Comparison of ENCODE assay signal across 8 cellular contexts in the genomic region with DNA sequence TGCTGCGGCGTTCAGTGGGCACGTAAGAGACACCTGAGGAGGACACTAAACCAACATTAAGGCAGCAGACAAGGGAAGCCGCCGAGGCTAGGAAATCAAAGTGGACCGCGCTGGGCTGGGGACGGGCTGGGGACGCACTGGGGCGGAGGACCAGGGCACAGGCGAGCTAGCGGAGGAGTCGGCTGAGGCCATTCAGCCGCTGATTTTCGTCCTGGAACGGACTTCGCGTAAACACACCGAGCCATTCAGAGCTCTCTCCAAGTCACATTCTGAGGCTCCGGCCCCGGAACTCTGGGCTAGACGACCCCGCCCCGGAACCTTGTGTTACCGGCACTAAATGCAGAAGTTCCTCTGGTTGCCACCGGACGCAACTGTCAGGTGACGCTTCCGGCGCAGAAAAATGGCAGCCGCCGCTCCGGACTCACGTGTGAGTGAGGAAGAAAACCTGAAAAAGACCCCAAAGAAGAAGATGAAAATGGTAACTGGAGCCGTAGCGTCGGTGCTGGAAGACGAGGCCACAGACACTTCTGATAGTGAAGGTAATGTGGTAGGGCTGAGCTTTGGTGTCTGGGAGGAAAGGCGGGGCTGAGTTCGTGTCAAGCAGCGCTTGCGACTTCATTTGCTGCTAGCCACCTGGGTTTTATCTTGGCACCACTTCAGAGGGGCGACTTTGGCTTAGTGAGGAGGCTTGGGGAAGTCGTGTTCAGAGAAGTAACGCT. TPM values are rescaled to one million over a fixed set of nuclear protein-coding genes. Genes with fewer than 3 reads are reported as not detected.
DNase-seq lines count a peak whose midpoint lies in the region; ATAC-seq, FAIRE-seq and TF ChIP-seq lines count a peak whose summit lies in the region.

A gene with protein sequence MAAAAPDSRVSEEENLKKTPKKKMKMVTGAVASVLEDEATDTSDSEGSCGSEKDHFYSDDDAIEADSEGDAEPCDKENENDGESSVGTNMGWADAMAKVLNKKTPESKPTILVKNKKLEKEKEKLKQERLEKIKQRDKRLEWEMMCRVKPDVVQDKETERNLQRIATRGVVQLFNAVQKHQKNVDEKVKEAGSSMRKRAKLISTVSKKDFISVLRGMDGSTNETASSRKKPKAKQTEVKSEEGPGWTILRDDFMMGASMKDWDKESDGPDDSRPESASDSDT (plus strand): TSS at position 377 of the 719 bp plus-strand sequence. CDS start 24 bp downstream, at position 401.

- peak within 1 kb of the TSS; percentile 94 for H3K4me3 Mint-ChIP-seq in activated CD4-positive, alpha-beta T cell treated with anti-CD3 and anti-CD28 coated beads for 36 hours

- DNase-seq in BJ (ENCODE audit: low read depth), result peak; percentile 26
- peak; percentile 61 for DNase-seq in GM19239 (ENCODE audit: insufficient read length, low spot score)
- peak; percentile 79 for DNase-seq in NCI-H510A treated with DMSO at 0.1 percent for 48 hours (lab: John Stamatoyannopoulos, UW)
- peak; percentile 93 for DNase-seq in activated CD4-positive, alpha-beta T cell treated with anti-CD3 and anti-CD28 coated beads for 36 hours
- peak; percentile 78 to 84 (median 80) for DNase-seq in stimulated activated CD4-positive, alpha-beta T cell treated with anti-CD3 and anti-CD28 coated beads, Interleukin-1b, Interleukin-23, amount 100 ng/mL, for 24 hours (ENCODE audit: low read depth in 4 of 4, low spot score in 1 of 4)

- peak within 1 kb of the TSS; percentile 19 for H3K27ac ChIP-seq in cingulate gyrus (ENCODE audit: low read depth, low read length)
- H3K27ac ChIP-seq in layer of hippocampus (ENCODE audit: low read depth, low read length), result peak within 1 kb of the TSS; percentile 72

- peaks cover 11% of the 10 kb centered on the region for H3K27me3 Mint-ChIP-seq in activated CD4-positive, alpha-beta T cell treated with anti-CD3 and anti-CD28 coated beads for 36 hours

- TF ChIP-seq CTCF in BJ (IDR thresholded peaks at IDR 0.05; ENCODE audit: insufficient read depth, low read depth, low read length), result no peak

- peaks cover 32% of the 10 kb centered on the region for H3K4me1 Mint-ChIP-seq in activated CD4-positive, alpha-beta T cell treated with anti-CD3 and anti-CD28 coated beads for 36 hours

- FAIRE-seq in GM19239 (lab: Jason Lieb, UNC), result peak; percentile 74

- intact Hi-C loops in activated CD4-positive, alpha-beta T cell treated with anti-CD3 and anti-CD28 coated beads for 36 hours (cut with DNase I, micrococcal nuclease), result loop anchor here in 1 of 2 experiments (1.0 to 10.0 kb wide), 6 partner anchors 92 to 1987 kb away; partner anchors contain the start of genes BPNT1, GPATCH2, RAB3GAP2 and SPATA17

- peaks cover 3% of the 10 kb centered on the region for H3K9me3 Mint-ChIP-seq in activated CD4-positive, alpha-beta T cell treated with anti-CD3 and anti-CD28 coated beads for 36 hours (ENCODE audit: low read depth)

- CTCF ChIA-PET in BJ (lab: Yijun Ruan, JAX), result interaction anchor here (1.0 to 1.1 kb wide), 3 partner anchors 10 to 17 kb away, joined by 3 to 4 read pairs (median 4); no protein-coding TSS in a partner anchor
- CTCF ChIA-PET in activated CD4-positive, alpha-beta T cell treated with anti-CD3 and anti-CD28 coated beads for 36 hours (lab: Charles Lee), result interaction anchor here (0.7 to 0.8 kb wide), 2 partner anchors 15 to 905 kb away, joined by 3 read pairs; no protein-coding TSS in a partner anchor

- H3K36me3 ChIP-seq in BJ (ENCODE audit: control insufficient read depth, insufficient read depth, low read length), result no peaks in the 10 kb centered on the region

- H3K4me3 ChIP-seq in BJ (ENCODE audit: low read depth, low read length), result peak within 1 kb of the TSS; percentile 98

- H3K27me3 ChIP-seq in BJ (ENCODE audit: control insufficient read depth, insufficient read depth, low read length) (no peaks in the 10 kb centered on the region), layer of hippocampus (ENCODE audit: control insufficient read depth, insufficient read depth, low read length) (no peaks in the 10 kb centered on the region)

- peak within 1 kb of the TSS; percentile 91 for H3K27ac Mint-ChIP-seq in activated CD4-positive, alpha-beta T cell treated with anti-CD3 and anti-CD28 coated beads for 36 hours

- POLR2A ChIA-PET in BJ (lab: Charles Lee), result interaction anchor here (0.6 kb wide), 1 partner anchor 80 kb away, joined by 5 read pairs; no protein-coding TSS in a partner anchor
- POLR2A ChIA-PET in activated CD4-positive, alpha-beta T cell treated with anti-CD3 and anti-CD28 coated beads for 36 hours (lab: Charles Lee), result interaction anchor here (1.0 kb wide), 1 partner anchor 1987 kb away, joined by 3 read pairs; the partner anchor contains the start of gene RAB3GAP2

- H3K36me3 Mint-ChIP-seq in activated CD4-positive, alpha-beta T cell treated with anti-CD3 and anti-CD28 coated beads for 36 hours (ENCODE audit: low read depth), result peaks cover 7% of the 10 kb centered on the region

- peak; percentile 99 for ATAC-seq in HG03442 (IDR thresholded peaks at IDR 0.05; ENCODE audit: unreplicated experiment)
- peak; percentile 99 for ATAC-seq in activated CD4-positive, alpha-beta T cell treated with anti-CD3 and anti-CD28 coated beads for 36 hours

RNA-seq across cellular contexts. Expression of the gene that starts here (rescaled TPM):
- polyA plus RNA-seq in BJ (2011; rRNA removed), result 0.88 and 4.3 TPM in 2 replicates
- polyA minus RNA-seq in BJ (2011; rRNA and poly(A)+ RNA removed), result 1.9 and 3.5 TPM in 2 replicates
- 10 to 100 TPM; 23.3 to 30.5 TPM for total RNA-seq in activated CD4-positive, alpha-beta T cell treated with anti-CD3 and anti-CD28 coated beads for 36 hours

Comparison
In these comparisons a context has a peak if more than half of its experiments do, and no peak if none do; other contexts are left out.
1. Peak in every context shown above with its lines: DNase-seq, ATAC-seq, H3K4me3 ChIP-seq and H3K27ac ChIP-seq.
2. DNase-seq: peak in every context shown above with its lines; median percentile 93 in activated CD4-positive, alpha-beta T cell treated with anti-CD3 and anti-CD28 coated beads for 36 hours; 80 in stimulated activated CD4-positive, alpha-beta T cell treated with anti-CD3 and anti-CD28 coated beads, Interleukin-1b, Interleukin-23, amount 100 ng/mL, for 24 hours; 79 in NCI-H510A treated with DMSO at 0.1 percent for 48 hours; 61 in GM19239; 26 in BJ.